Comparison of ENCODE assay signal across 1 cellular context in the genomic region with DNA sequence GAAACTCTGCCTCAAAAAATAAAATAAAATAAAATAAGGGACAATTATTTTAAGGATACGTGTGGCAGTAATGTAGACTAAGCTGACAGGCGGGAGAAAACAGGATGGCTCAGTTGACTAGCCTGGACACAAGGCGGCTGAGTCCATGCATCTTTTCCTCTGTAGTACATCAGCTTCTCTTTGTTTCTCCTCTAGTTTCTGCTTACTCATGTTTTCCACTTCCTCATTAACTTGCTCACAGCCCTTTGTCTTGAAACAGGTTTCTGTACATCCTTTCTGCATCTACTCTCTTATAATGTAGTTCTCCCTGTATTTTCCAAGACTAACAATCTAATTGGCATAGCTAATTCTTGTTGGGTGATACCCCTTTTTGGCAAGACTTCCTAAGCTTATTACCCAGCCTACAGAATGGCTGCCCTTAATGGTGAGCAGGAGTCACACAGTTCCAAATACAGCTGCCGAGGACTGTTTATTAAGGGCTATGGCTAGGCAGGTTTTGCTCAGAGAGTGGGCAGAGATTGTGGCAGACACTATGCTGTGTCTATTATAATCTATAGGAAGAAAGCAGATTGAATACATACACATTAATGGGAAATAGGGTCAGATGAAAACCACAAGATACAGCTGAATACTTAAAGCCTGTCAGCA.
TF ChIP-seq lines count a peak whose summit lies in the region.

No MANE protein-coding gene starts in this region.

TF ChIP-seq in HCT116, 20 proteins besides CTCF, POLR2A, EP300 and RAD21 (continued from another document):
- peak; percentile 36 for TF ChIP-seq JUND (IDR thresholded peaks at IDR 0.05)
- TF ChIP-seq, protein P1, sequence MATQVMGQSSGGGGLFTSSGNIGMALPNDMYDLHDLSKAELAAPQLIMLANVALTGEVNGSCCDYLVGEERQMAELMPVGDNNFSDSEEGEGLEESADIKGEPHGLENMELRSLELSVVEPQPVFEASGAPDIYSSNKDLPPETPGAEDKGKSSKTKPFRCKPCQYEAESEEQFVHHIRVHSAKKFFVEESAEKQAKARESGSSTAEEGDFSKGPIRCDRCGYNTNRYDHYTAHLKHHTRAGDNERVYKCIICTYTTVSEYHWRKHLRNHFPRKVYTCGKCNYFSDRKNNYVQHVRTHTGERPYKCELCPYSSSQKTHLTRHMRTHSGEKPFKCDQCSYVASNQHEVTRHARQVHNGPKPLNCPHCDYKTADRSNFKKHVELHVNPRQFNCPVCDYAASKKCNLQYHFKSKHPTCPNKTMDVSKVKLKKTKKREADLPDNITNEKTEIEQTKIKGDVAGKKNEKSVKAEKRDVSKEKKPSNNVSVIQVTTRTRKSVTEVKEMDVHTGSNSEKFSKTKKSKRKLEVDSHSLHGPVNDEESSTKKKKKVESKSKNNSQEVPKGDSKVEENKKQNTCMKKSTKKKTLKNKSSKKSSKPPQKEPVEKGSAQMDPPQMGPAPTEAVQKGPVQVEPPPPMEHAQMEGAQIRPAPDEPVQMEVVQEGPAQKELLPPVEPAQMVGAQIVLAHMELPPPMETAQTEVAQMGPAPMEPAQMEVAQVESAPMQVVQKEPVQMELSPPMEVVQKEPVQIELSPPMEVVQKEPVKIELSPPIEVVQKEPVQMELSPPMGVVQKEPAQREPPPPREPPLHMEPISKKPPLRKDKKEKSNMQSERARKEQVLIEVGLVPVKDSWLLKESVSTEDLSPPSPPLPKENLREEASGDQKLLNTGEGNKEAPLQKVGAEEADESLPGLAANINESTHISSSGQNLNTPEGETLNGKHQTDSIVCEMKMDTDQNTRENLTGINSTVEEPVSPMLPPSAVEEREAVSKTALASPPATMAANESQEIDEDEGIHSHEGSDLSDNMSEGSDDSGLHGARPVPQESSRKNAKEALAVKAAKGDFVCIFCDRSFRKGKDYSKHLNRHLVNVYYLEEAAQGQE (IDR thresholded peaks at IDR 0.05; ENCODE audit: low read depth) = no peak
- TF ChIP-seq, protein P2, sequence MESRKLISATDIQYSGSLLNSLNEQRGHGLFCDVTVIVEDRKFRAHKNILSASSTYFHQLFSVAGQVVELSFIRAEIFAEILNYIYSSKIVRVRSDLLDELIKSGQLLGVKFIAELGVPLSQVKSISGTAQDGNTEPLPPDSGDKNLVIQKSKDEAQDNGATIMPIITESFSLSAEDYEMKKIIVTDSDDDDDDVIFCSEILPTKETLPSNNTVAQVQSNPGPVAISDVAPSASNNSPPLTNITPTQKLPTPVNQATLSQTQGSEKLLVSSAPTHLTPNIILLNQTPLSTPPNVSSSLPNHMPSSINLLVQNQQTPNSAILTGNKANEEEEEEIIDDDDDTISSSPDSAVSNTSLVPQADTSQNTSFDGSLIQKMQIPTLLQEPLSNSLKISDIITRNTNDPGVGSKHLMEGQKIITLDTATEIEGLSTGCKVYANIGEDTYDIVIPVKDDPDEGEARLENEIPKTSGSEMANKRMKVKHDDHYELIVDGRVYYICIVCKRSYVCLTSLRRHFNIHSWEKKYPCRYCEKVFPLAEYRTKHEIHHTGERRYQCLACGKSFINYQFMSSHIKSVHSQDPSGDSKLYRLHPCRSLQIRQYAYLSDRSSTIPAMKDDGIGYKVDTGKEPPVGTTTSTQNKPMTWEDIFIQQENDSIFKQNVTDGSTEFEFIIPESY (IDR thresholded peaks at IDR 0.05; ENCODE audit: extremely low read depth, insufficient replicate concordance, low read length) = no peak
- no peak for TF ChIP-seq EZH2phosphoT487 (IDR thresholded peaks at IDR 0.05; ENCODE audit: borderline replicate concordance)
- TF ChIP-seq SP1 (IDR thresholded peaks at IDR 0.05; ENCODE audit: low read depth) = peak; percentile 31; the same call in 1 of the 2 replicates
- no peak for TF ChIP-seq CEBPB (IDR thresholded peaks at IDR 0.05; ENCODE audit: low read depth)
- TF ChIP-seq, protein P3, sequence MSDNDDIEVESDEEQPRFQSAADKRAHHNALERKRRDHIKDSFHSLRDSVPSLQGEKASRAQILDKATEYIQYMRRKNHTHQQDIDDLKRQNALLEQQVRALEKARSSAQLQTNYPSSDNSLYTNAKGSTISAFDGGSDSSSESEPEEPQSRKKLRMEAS (IDR thresholded peaks at IDR 0.05) = no peak
- TF ChIP-seq ZNF274 (IDR thresholded peaks at IDR 0.05; ENCODE audit: low read depth, low read length) = no peak
